ENCODE assay signal across 13 cellular contexts in genomic region chr14:103699261-103699661, GRCh38. TPM values are rescaled to one million over a fixed set of nuclear protein-coding genes. Genes with fewer than 3 reads are reported as not detected.
DNase-seq lines count a peak whose midpoint lies in the region; ATAC-seq and TF ChIP-seq lines count a peak whose summit lies in the region.
"Had no signal": no experiment of that assay in that cellular context is flagged by ENCODE, and none has a peak within 500 bp of the region (broad histone marks: within the 10 kb centered on the region; RNA-seq: fewer than 3 reads in every experiment).

No MANE protein-coding gene starts in this region.

- intact Hi-C loops in adrenal gland (cut with DNase I), result no loop called here
- intact Hi-C loops in stomach (cut with DNase I; ENCODE audit: low total_unique reads), result no loop called here

- peaks cover 44% of the 10 kb centered on the region for H3K4me1 Mint-ChIP-seq in glutamatergic neuron (ENCODE audit: low read depth, unreplicated experiment)

- no peak overlapping the region for H3K4me3 Mint-ChIP-seq in glutamatergic neuron (ENCODE audit: unreplicated experiment)
- H3K4me3 Mint-ChIP-seq: activated B cell treated with CpG ODN at 0.5 μM for 24 hours had no signal

- H3K4me3 ChIP-seq in adrenal gland, result no peak overlapping the region
- no peak overlapping the region for H3K4me3 ChIP-seq in stomach
- H3K4me3 ChIP-seq: mucosa of descending colon had no signal

- TF ChIP-seq CTCF in adrenal gland (IDR thresholded peaks at IDR 0.05) (no peak), glutamatergic neuron (IDR thresholded peaks at IDR 0.05; ENCODE audit: partially characterized antibody, unreplicated experiment) (no peak), stomach (IDR thresholded peaks at IDR 0.05) (no peak)

- H3K36me3 ChIP-seq in adrenal gland (replicated peaks in 1 of 2) (peaks cover 0 to 43% of the 10 kb centered on the region in 2 donors), stomach (peaks cover 34 to 81% (median 77%) of the 10 kb centered on the region in 4 donors)

- ATAC-seq in activated naive CD4-positive, alpha-beta T cell treated with anti-CD3 and anti-CD28 coated beads, Interleukin-2, amount 50 U/mL, for 72 hours, result no peak

- peaks cover 34% of the 10 kb centered on the region for H3K27me3 Mint-ChIP-seq in glutamatergic neuron (ENCODE audit: unreplicated experiment)
- H3K27me3 Mint-ChIP-seq: activated B cell treated with CpG ODN at 0.5 μM for 24 hours had no signal

- peak overlapping the region; percentile 71 to 94 for H3K27ac Mint-ChIP-seq in activated naive CD4-positive, alpha-beta T cell treated with anti-CD3 and anti-CD28 coated beads, Interleukin-2, amount 50 U/mL, for 72 hours
- peak overlapping the region; percentile 64 for H3K27ac Mint-ChIP-seq in glutamatergic neuron (ENCODE audit: unreplicated experiment)
- H3K27ac Mint-ChIP-seq: activated B cell treated with CpG ODN at 0.5 μM for 24 hours had no signal

- no peaks in the 10 kb centered on the region for H3K27me3 ChIP-seq in adrenal gland
- no peaks in the 10 kb centered on the region for H3K27me3 ChIP-seq in stomach

- TF ChIP-seq POLR2A in adrenal gland (IDR thresholded peaks at IDR 0.05) (no peak), stomach (IDR thresholded peaks at IDR 0.05) (no peak)

- H3K27ac ChIP-seq in adrenal gland (peak overlapping the region in 3 of 5 donors; percentile 59 to 80 (median 78)), stomach (peak overlapping the region in 3 of 5 donors; percentile 10 to 71 (median 70))

- no peak for DNase-seq in activated naive CD4-positive, alpha-beta T cell treated with anti-CD3 and anti-CD28 coated beads, Interleukin-2, amount 50 U/mL, for 72 hours (ENCODE audit: low spot score in 2 of 2)
- no peak for DNase-seq in activated naive CD4-positive, alpha-beta T cell treated with anti-CD3 and anti-CD28 coated beads, Interleukin-2, amount 50 U/mL, for 16 hours
- no peak for DNase-seq in adrenal gland
- no peak for DNase-seq in glutamatergic neuron
- DNase-seq in stomach, result no peak
- no peak for DNase-seq in GOT3 (lab: John Stamatoyannopoulos, UW)
- DNase-seq in NCI-H187 treated with DMSO at 0.1 percent for 48 hours (lab: John Stamatoyannopoulos, UW), result no peak
- no peak for DNase-seq in NCI-H774 (lab: John Stamatoyannopoulos, UW)
- DNase-seq: activated B cell treated with CpG ODN at 0.5 μM for 24 hours, activated gamma-delta T cell treated with Interleukin-2 at 50 U/mL for 16 hours, hypothalamus, kidney glomerular epithelial cell had no signal

- no peaks in the 10 kb centered on the region for H3K9me3 Mint-ChIP-seq in activated naive CD4-positive, alpha-beta T cell treated with anti-CD3 and anti-CD28 coated beads, Interleukin-2, amount 50 U/mL, for 72 hours
- peaks cover 47% of the 10 kb centered on the region for H3K9me3 Mint-ChIP-seq in glutamatergic neuron (ENCODE audit: unreplicated experiment)
- H3K9me3 Mint-ChIP-seq: activated B cell treated with CpG ODN at 0.5 μM for 24 hours had no signal

- H3K9me3 ChIP-seq in adrenal gland (replicated peaks in 1 of 3) (no peaks in the 10 kb centered on the region), stomach (no peaks in the 10 kb centered on the region)
- H3K9me3 ChIP-seq: mucosa of descending colon had no signal

- TF ChIP-seq EP300 in stomach (IDR thresholded peaks at IDR 0.05), result no peak

- H3K4me1 ChIP-seq in adrenal gland (replicated peaks in 1 of 2) (peaks cover 14 to 38% of the 10 kb centered on the region in 2 donors), stomach (peaks cover 38 to 60% (median 51%) of the 10 kb centered on the region in 4 donors)

- no peaks in the 10 kb centered on the region for H3K36me3 Mint-ChIP-seq in activated naive CD4-positive, alpha-beta T cell treated with anti-CD3 and anti-CD28 coated beads, Interleukin-2, amount 50 U/mL, for 72 hours
- no peaks in the 10 kb centered on the region for H3K36me3 Mint-ChIP-seq in glutamatergic neuron (ENCODE audit: unreplicated experiment)

- 83 to 91% (median 90%) methylated on average over 8 to 17 of the region's 17 CpGs for WGBS in adrenal gland, 4 donors
- WGBS in stomach, 5 donors, result 85 to 93% (median 89%) methylated on average over 14 to 17 of the region's 17 CpGs

RNA-seq across cellular contexts. Expression of gene XRCC3, which starts 16.0 kb away (rescaled TPM):
- 10 to 100 TPM; 45.8 to 46.4 TPM for total RNA-seq in activated naive CD4-positive, alpha-beta T cell treated with anti-CD3 and anti-CD28 coated beads, Interleukin-2, amount 50 U/mL, for 72 hours
- 1 to 10 TPM; 1.3 to 9.0 (median 4.8) TPM for total RNA-seq in adrenal gland
- 1 to 10 TPM; 2.8 to 5.1 (median 5.0) TPM for polyA plus RNA-seq in adrenal gland
- 4.5 TPM for total RNA-seq in glutamatergic neuron (ENCODE audit: unreplicated experiment)
- 10 to 100 TPM in 2 of 5 donors, 1 to 10 TPM in 3; 2.6 to 70.1 (median 7.0) TPM for total RNA-seq in stomach
- polyA plus RNA-seq in stomach, result 1 to 10 TPM; 3.5 to 6.2 (median 3.8) TPM

RNA-seq across cellular contexts. Expression of gene ZFYVE21, which starts 16.3 kb away (rescaled TPM):
- 10 to 100 TPM; 15.3 to 16.4 TPM for total RNA-seq in activated naive CD4-positive, alpha-beta T cell treated with anti-CD3 and anti-CD28 coated beads, Interleukin-2, amount 50 U/mL, for 72 hours
- total RNA-seq in adrenal gland (10 to 100 TPM; 26.4 to 71.4 (median 53.4) TPM), glutamatergic neuron (ENCODE audit: unreplicated experiment) (49.1 TPM), stomach (100 to 1,000 TPM in 2 of 5 donors, 10 to 100 TPM in 3; 28.0 to 150 (median 64.8) TPM)
- polyA plus RNA-seq in adrenal gland (10 to 100 TPM; 21.9 to 41.4 (median 39.1) TPM), stomach (10 to 100 TPM; 51.9 to 95.5 (median 81.0) TPM)
